ENCODE assay signal across 22 cellular contexts in the genomic region with DNA sequence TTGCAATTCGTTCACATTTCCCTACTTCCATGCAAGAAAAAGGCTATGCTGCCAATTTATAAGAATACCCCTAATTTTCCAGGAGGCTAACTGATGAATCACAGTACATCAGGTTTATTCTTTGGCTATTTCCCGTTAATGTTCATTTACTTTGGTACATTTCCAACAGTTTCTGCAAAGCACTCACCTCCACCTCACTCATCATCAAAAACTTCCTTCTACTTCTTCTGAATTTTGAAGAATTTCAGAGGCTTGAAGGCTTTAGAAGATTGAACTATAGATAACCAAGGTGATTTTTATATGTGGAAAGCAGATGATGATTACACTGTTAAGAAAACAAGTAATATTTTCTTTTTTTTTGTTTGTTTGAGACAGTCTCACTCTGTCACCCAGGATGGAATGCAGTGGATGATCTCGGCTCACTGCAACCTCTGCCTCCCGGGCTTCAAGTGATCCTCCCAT.
DNase-seq lines count a peak whose midpoint lies in the region; ATAC-seq lines count a peak whose summit lies in the region.
"Had no signal": no experiment of that assay in that cellular context is flagged by ENCODE, and none has a peak within 500 bp of the region (broad histone marks: within the 10 kb centered on the region; RNA-seq: fewer than 3 reads in every experiment).

No MANE protein-coding gene starts in this region.

- peaks cover 43% of the 10 kb centered on the region for H3K36me3 ChIP-seq in GM23248 (ENCODE audit: low read depth)
- H3K36me3 ChIP-seq: ovary had no signal

- H3K4me3 ChIP-seq in GM23248: no peak overlapping the region
- H3K4me3 ChIP-seq: heart right ventricle, ovary, Peyer's patch, spleen, thyroid gland had no signal

- no peaks in the 10 kb centered on the region; the same call in 1 of the 2 replicates for H4K20me1 ChIP-seq in GM23248 (ENCODE audit: insufficient read depth)

- no peaks in the 10 kb centered on the region for H3K27me3 ChIP-seq in GM23248 (replicated peaks; ENCODE audit: insufficient read depth)
- H3K27me3 ChIP-seq: heart right ventricle, ovary, Peyer's patch, spleen, thyroid gland had no signal

- 85 to 87% methylated on average over 4 of the region's 4 CpGs for WGBS in GM23248 (ENCODE audit: low coverage in 1 of 2, low lambda C conversion rate in 2 of 2, missing lambda C conversion rate in 2 of 2), 2 experiments

- DNase-seq in GM23248: peak; percentile 14
- peak; percentile 8 for DNase-seq in T1000 (lab: John Stamatoyannopoulos, UW)
- no peak for DNase-seq in epithelial cell of prostate (ENCODE audit: low read depth, low spot score)
- DNase-seq in renal cortical epithelial cell (ENCODE audit: low read depth): peak; percentile 82
- no peak for DNase-seq in activated effector memory CD4-positive, alpha-beta T cell treated with Interleukin-2 at 50 U/mL for 16 hours
- DNase-seq in putamen (ENCODE audit: low spot score): no peak
- no peak for DNase-seq in foreskin melanocyte
- DNase-seq: activated CD4-positive, alpha-beta memory T cell treated with anti-CD3 and anti-CD28 coated beads for 36 hours; activated T-cell treated with anti-CD3 and anti-CD28 coated beads, Interleukin-2, amount 50 U/mL, for 48 hours; DND-41; heart right ventricle; left colon; NCI-H1092; NCI-H774; ovary; Peyer's patch; spleen; SW 1271; thyroid gland had no signal

- in situ Hi-C loops in GM23248 (cut with MboI): no loop called here

- H3F3A ChIP-seq in GM23248 (ENCODE audit: insufficient read depth): peaks cover 20% of the 10 kb centered on the region; the same call in 1 of the 2 replicates

- H3K9me3 ChIP-seq in GM23248 (ENCODE audit: low read depth): no peaks in the 10 kb centered on the region
- H3K9me3 ChIP-seq: heart right ventricle, ovary, Peyer's patch, spleen, thyroid gland had no signal

- H3K27ac ChIP-seq in GM23248: no peak overlapping the region
- peak overlapping the region; percentile 10 for H3K27ac ChIP-seq in epithelial cell of prostate
- H3K27ac ChIP-seq: C4-2B, heart right ventricle, ovary, Peyer's patch, spleen, thyroid gland had no signal

- no peak overlapping the region for H2AFZ ChIP-seq in GM23248

- ATAC-seq in GM21423 (IDR thresholded peaks at IDR 0.05; ENCODE audit: unreplicated experiment): no peak
- ATAC-seq: heart right ventricle; left colon; stimulated activated effector memory CD8-positive, alpha-beta T cell treated with anti-CD3 and anti-CD28 coated beads, Interleukin-12 subunit alpha, Interleukin-12 subunit beta, amount 100 ng/mL, for 72 hours had no signal

- no peaks in the 10 kb centered on the region for H3K9me2 ChIP-seq in GM23248 (ENCODE audit: insufficient read depth)

- no peak overlapping the region for H3K9ac ChIP-seq in GM23248

- no peak overlapping the region for H3K4me2 ChIP-seq in GM23248 (ENCODE audit: unreplicated experiment)

- peaks cover 8% of the 10 kb centered on the region for H3K4me1 ChIP-seq in GM23248 (ENCODE audit: insufficient read depth)
- H3K4me1 ChIP-seq: heart right ventricle, Peyer's patch, spleen, thyroid gland had no signal

- H3K79me2 ChIP-seq in GM23248 (ENCODE audit: insufficient read depth): no peaks in the 10 kb centered on the region

Comparison
In these comparisons a context has a peak if more than half of its experiments do, and no peak if none do; other contexts are left out.
1. DNase-seq: peak in GM23248 (single experiment), T1000 (single experiment) and renal cortical epithelial cell (single experiment); none in epithelial cell of prostate (single experiment), activated effector memory CD4-positive, alpha-beta T cell treated with Interleukin-2 at 50 U/mL for 16 hours (single experiment), putamen (single experiment) and foreskin melanocyte (single experiment).